ENCODE assay signal across 1 cellular context in the genomic region with DNA sequence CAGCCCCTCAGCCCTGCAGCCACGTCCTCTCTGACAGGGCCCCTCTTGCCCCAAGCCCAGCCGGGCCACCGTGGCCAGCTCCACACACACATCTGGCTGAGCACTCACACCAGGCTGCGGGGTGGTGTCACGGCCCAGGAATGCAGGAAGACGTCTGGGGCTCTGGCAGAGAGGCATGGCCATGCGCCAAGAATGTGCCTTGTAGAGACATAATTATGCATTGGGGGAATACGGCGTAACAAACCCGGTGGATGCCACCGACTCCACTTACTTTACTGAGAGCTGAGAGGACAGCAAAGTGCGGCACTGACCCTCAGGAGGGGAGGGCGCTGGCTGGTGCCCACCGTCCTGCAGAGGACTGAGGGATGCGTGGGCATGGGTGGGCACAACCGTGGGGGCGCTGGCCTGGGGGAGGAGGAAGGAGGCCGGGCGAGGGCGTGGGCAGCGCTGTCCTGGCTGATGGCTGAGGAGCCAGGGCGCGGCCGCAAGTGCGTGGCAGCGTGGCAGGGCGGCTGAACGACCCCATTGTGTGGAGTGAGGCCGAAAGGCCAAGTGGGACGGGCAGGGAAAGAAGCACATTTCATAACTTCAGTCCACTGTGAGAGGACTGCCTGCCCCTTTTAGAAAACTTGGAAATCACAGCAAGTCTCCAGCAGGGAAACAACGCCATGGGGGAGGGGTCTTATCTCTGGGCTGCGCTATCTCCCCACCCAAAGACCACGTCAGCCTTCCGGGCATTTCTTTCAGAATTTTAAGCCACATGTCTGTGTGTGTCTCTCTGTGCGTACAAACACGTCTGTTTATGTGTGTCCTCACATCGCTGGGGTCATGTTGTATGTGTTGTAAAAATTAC.
TF ChIP-seq lines count a peak whose summit lies in the region.

No MANE protein-coding gene starts in this region.

TF ChIP-seq in HEK293, 187 proteins besides CTCF, POLR2A, EP300 and RAD21 (continued from another document):
- TF ChIP-seq, protein P1, sequence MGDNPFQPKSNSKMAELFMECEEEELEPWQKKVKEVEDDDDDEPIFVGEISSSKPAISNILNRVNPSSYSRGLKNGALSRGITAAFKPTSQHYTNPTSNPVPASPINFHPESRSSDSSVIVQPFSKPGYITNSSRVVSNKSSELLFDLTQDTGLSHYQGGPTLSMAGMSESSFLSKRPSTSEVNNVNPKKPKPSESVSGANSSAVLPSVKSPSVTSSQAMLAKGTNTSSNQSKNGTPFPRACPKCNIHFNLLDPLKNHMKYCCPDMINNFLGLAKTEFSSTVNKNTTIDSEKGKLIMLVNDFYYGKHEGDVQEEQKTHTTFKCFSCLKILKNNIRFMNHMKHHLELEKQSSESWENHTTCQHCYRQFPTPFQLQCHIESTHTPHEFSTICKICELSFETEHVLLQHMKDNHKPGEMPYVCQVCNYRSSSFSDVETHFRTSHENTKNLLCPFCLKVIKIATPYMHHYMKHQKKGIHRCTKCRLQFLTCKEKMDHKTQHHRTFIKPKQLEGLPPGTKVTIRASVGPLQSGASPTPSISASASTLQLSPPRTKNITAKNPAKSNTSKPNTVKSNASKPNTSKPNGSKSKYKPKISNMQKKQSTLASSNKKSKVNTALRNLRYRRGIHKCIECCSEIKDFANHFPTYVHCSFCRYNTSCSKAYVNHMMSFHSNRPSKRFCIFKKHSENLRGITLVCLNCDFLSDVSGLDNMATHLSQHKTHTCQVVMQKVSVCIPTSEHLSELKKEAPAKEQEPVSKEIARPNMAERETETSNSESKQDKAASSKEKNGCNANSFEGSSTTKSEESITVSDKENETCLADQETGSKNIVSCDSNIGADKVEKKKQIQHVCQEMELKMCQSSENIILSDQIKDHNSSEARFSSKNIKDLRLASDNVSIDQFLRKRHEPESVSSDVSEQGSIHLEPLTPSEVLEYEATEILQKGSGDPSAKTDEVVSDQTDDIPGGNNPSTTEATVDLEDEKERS (tag by site-specific recombination; IDR thresholded peaks at IDR 0.05): no peak
- TF ChIP-seq ZNF792 (tag by site-specific recombination; IDR thresholded peaks at IDR 0.05) (peak; percentile 23; the same call in 1 of the 2 replicates), ZSCAN16 (tag by site-specific recombination; IDR thresholded peaks at IDR 0.05) (no peak), ZXDB (tag by site-specific recombination; IDR thresholded peaks at IDR 0.05) (no peak), ZNF169 (tag by site-specific recombination; IDR thresholded peaks at IDR 0.05) (no peak), ZNF791 (tag by site-specific recombination; IDR thresholded peaks at IDR 0.05) (no peak), ZSCAN30 (tag by site-specific recombination; IDR thresholded peaks at IDR 0.05) (no peak), ZNF670 (tag by site-specific recombination; IDR thresholded peaks at IDR 0.05; ENCODE audit: low read depth) (no peak), HOXA7 (CRISPR knock-in tag; IDR thresholded peaks at IDR 0.05; ENCODE audit: borderline replicate concordance) (no peak), ZBTB8A (tag by site-specific recombination; IDR thresholded peaks at IDR 0.05) (peak; percentile 63), ZNF585B (tag by site-specific recombination; IDR thresholded peaks at IDR 0.05) (no peak), ZNF529 (tag by site-specific recombination; IDR thresholded peaks at IDR 0.05; ENCODE audit: insufficient replicate concordance) (no peak)
- TF ChIP-seq, protein P2, sequence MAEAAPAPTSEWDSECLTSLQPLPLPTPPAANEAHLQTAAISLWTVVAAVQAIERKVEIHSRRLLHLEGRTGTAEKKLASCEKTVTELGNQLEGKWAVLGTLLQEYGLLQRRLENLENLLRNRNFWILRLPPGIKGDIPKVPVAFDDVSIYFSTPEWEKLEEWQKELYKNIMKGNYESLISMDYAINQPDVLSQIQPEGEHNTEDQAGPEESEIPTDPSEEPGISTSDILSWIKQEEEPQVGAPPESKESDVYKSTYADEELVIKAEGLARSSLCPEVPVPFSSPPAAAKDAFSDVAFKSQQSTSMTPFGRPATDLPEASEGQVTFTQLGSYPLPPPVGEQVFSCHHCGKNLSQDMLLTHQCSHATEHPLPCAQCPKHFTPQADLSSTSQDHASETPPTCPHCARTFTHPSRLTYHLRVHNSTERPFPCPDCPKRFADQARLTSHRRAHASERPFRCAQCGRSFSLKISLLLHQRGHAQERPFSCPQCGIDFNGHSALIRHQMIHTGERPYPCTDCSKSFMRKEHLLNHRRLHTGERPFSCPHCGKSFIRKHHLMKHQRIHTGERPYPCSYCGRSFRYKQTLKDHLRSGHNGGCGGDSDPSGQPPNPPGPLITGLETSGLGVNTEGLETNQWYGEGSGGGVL (tag by site-specific recombination; IDR thresholded peaks at IDR 0.05): no peak
- TF ChIP-seq, protein P3, sequence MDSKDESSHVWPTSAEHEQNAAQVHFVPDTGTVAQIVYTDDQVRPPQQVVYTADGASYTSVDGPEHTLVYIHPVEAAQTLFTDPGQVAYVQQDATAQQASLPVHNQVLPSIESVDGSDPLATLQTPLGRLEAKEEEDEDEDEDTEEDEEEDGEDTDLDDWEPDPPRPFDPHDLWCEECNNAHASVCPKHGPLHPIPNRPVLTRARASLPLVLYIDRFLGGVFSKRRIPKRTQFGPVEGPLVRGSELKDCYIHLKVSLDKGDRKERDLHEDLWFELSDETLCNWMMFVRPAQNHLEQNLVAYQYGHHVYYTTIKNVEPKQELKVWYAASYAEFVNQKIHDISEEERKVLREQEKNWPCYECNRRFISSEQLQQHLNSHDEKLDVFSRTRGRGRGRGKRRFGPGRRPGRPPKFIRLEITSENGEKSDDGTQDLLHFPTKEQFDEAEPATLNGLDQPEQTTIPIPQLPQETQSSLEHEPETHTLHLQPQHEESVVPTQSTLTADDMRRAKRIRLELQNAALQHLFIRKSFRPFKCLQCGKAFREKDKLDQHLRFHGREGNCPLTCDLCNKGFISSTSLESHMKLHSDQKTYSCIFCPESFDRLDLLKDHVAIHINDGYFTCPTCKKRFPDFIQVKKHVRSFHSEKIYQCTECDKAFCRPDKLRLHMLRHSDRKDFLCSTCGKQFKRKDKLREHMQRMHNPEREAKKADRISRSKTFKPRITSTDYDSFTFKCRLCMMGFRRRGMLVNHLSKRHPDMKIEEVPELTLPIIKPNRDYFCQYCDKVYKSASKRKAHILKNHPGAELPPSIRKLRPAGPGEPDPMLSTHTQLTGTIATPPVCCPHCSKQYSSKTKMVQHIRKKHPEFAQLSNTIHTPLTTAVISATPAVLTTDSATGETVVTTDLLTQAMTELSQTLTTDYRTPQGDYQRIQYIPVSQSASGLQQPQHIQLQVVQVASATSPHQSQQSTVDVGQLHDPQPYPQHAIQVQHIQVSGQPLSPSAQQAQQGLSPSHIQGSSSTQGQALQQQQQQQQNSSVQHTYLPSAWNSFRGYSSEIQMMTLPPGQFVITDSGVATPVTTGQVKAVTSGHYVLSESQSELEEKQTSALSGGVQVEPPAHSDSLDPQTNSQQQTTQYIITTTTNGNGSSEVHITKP (tag by site-specific recombination; IDR thresholded peaks at IDR 0.05): peak; percentile 29; the same call in 1 of the 2 replicates
